8 cellular contexts compared by ENCODE assay signal in the genomic region with DNA sequence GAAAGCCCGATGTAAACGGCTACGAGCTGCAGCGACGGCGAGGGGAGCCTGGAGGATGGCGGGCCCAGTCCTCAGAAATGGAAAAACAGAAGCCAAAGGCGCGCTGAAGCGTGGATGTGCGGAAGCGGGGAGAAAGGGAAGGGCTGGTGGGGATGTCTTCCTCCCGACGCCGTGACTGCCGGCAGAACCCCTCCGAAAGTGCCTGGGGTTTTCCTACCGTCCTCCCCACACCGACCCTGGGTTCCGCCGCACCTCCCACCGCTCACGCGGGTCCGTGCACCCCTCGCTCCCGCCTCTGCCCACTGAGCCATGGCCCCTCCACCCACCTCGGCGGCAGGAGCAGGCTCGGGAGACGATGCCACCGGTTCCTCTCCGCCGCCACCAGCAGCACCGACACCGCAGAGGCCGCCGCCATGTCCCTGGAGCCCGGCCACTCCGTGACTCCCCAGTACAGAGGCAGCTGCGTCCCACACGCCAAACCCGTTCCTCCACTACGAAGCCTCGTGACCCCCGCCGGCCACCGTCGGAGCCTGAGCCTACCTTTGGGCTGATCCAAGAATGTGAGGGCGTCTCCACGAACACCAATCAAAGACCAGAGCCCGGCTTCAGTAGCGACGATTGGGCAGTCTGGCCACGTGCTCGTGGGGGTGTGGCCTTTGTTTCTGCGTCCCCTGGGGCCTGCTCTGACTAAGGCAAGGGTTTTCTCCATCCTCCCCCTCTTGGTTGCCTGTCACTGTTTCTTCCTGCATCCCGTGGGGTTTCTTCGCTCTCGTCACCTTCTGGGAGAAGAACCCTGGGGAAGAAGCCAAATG. TPM values are rescaled to one million over a fixed set of nuclear protein-coding genes. Genes with fewer than 3 reads are reported as not detected.
DNase-seq lines count a peak whose midpoint lies in the region; ATAC-seq and TF ChIP-seq lines count a peak whose summit lies in the region.

A gene (minus strand): TSS at position 471 of the 812 bp plus-strand sequence. CDS start 56 bp downstream, at position 415.

- H3K27ac ChIP-seq in cardiac muscle cell, result peak within 1 kb of the TSS; percentile 89
- H3K27ac ChIP-seq in parathyroid adenoma, result peak within 1 kb of the TSS; percentile 63
- peak within 1 kb of the TSS; percentile 81 to 95 (median 92) for H3K27ac ChIP-seq in tibial nerve

- peak within 1 kb of the TSS; percentile 94 for H3K4me3 ChIP-seq in adipocyte (ENCODE audit: low read length)
- peak within 1 kb of the TSS; percentile 88 for H3K4me3 ChIP-seq in cardiac muscle cell
- peak within 1 kb of the TSS; percentile 93 for H3K4me3 ChIP-seq in parathyroid adenoma (ENCODE audit: low read depth, low read length)
- H3K4me3 ChIP-seq in tibial nerve, result peak within 1 kb of the TSS; percentile 65 to 97 (median 92)

- TF ChIP-seq POLR2A in GM10847 (IDR thresholded peaks at IDR 0.05; ENCODE audit: extremely low read depth, insufficient read length) (peak; percentile 79), tibial nerve (IDR thresholded peaks at IDR 0.05) (peak; percentile 41 to 83)

- 0% methylated on average over 51 to 55 of the region's 60 CpGs for WGBS in tibial nerve, 2 donors

- peak; percentile 98 for ATAC-seq in HG02678 (IDR thresholded peaks at IDR 0.05; ENCODE audit: unreplicated experiment)

- no peaks in the 10 kb centered on the region for H3K9me3 ChIP-seq in adipocyte (ENCODE audit: control insufficient read depth, low read length)
- no peaks in the 10 kb centered on the region for H3K9me3 ChIP-seq in cardiac muscle cell (ENCODE audit: low read depth)
- H3K9me3 ChIP-seq in parathyroid adenoma (ENCODE audit: control insufficient read depth, low read length), result no peaks in the 10 kb centered on the region
- H3K9me3 ChIP-seq in tibial nerve, result no peaks in the 10 kb centered on the region

- H3K9ac ChIP-seq in adipocyte (ENCODE audit: low read length) (peak within 1 kb of the TSS; percentile 91), parathyroid adenoma (peak within 1 kb of the TSS; percentile 58)

- H3K27me3 ChIP-seq in adipocyte (replicated peaks; ENCODE audit: control insufficient read depth, insufficient read depth, low read length) (no peaks in the 10 kb centered on the region), cardiac muscle cell (no peaks in the 10 kb centered on the region), parathyroid adenoma (ENCODE audit: control insufficient read depth, insufficient read depth, low read length) (no peaks in the 10 kb centered on the region), tibial nerve (no peaks in the 10 kb centered on the region)

- H3K79me2 ChIP-seq in parathyroid adenoma, result peaks cover 3% of the 10 kb centered on the region

- no peak for TF ChIP-seq CTCF in cardiac muscle cell (IDR thresholded peaks at IDR 0.05; ENCODE audit: low read depth, low read length)
- TF ChIP-seq CTCF in parathyroid adenoma (IDR thresholded peaks at IDR 0.05), result no peak
- peak in 1 of 5 experiments; percentile 8 for TF ChIP-seq CTCF in tibial nerve (IDR thresholded peaks at IDR 0.05)

- DNase-seq in NCI-H128 (lab: John Stamatoyannopoulos, UW; ENCODE audit: unreplicated experiment) (peak; percentile 98), T follicular helper cell (ENCODE audit: low read depth) (peak; percentile 98), adipocyte (ENCODE audit: low read depth) (peak; percentile 99), cardiac muscle cell (ENCODE audit: low read depth in 1 of 2, low spot score in 1 of 2) (peak; percentile 98 to 99), tibial nerve (ENCODE audit: low spot score in 2 of 2) (peak; percentile 96 to 98)

- peak; percentile 92 to 98 for TF ChIP-seq EP300 in tibial nerve (IDR thresholded peaks at IDR 0.05)

- H2AFZ ChIP-seq in parathyroid adenoma, result peak within 1 kb of the TSS; percentile 75

- H3K4me1 ChIP-seq in adipocyte (ENCODE audit: control insufficient read depth, insufficient read depth, low read length) (peaks cover 17% of the 10 kb centered on the region), cardiac muscle cell (ENCODE audit: low read depth) (peaks cover 4% of the 10 kb centered on the region), parathyroid adenoma (no peaks in the 10 kb centered on the region), tibial nerve (peaks cover 0 to 23% (median 7%) of the 10 kb centered on the region in 4 donors)

- peaks cover 4% of the 10 kb centered on the region for H3K36me3 ChIP-seq in adipocyte (ENCODE audit: control insufficient read depth, insufficient read depth, low read length, severe bottlenecking)
- no peaks in the 10 kb centered on the region for H3K36me3 ChIP-seq in cardiac muscle cell
- H3K36me3 ChIP-seq in parathyroid adenoma (ENCODE audit: control insufficient read depth, insufficient read depth, low read length), result no peaks in the 10 kb centered on the region
- peaks cover 0 to 4% (median 0%) of the 10 kb centered on the region in 3 donors for H3K36me3 ChIP-seq in tibial nerve

- H3K4me2 ChIP-seq in parathyroid adenoma (ENCODE audit: low read length), result peak within 1 kb of the TSS; percentile 90

RNA-seq across cellular contexts. Expression of the gene that starts here (rescaled TPM):
- total RNA-seq in cardiac muscle cell, result 33.2 and 40.1 TPM in 2 replicates
- 40.5 and 47.8 TPM in 2 replicates for polyA plus RNA-seq in cardiac muscle cell
- 10 to 100 TPM; 39.9 to 61.2 (median 48.1) TPM for total RNA-seq in tibial nerve

Comparison
In these comparisons a context has a peak if more than half of its experiments do, and no peak if none do; other contexts are left out.
1. Peak in every context shown above with its lines: DNase-seq, ATAC-seq, H3K4me3 ChIP-seq and H3K27ac ChIP-seq.